Comparison of ENCODE assay signal across 11 cellular contexts in genomic region chr16:10577305-10578202, GRCh38. TPM values are rescaled to one million over a fixed set of nuclear protein-coding genes. Genes with fewer than 3 reads are reported as not detected.
DNase-seq lines count a peak whose midpoint lies in the region; TF ChIP-seq lines count a peak whose summit lies in the region.
"Had no signal": no experiment of that assay in that cellular context is flagged by ENCODE, and none has a peak within 500 bp of the region (broad histone marks: within the 10 kb centered on the region; RNA-seq: fewer than 3 reads in every experiment).

No MANE protein-coding gene starts in this region.

- POLR2A ChIA-PET in HEK293T (lab: Yijun Ruan, JAX): no interaction called here

- H3K36me3 ChIP-seq in esophagus squamous epithelium: peaks cover 0 to 15% (median 0%) of the 10 kb centered on the region in 3 donors

- TF ChIP-seq POLR2A in esophagus squamous epithelium (IDR thresholded peaks at IDR 0.05): no peak

- peaks cover 66% of the 10 kb centered on the region for H3K4me1 Mint-ChIP-seq in nephron

- peaks cover 14% of the 10 kb centered on the region for H3K27me3 Mint-ChIP-seq in nephron (ENCODE audit: low read depth)

- H3K27me3 ChIP-seq in esophagus squamous epithelium: peaks cover 0 to 12% (median 0%) of the 10 kb centered on the region in 4 donors

- H3K27ac ChIP-seq in esophagus squamous epithelium: peak overlapping the region; percentile 97 to 98 (median 97)
- H3K27ac ChIP-seq: HL-60 had no signal

- peaks cover 28 to 70% (median 37%) of the 10 kb centered on the region in 3 donors for H3K4me1 ChIP-seq in esophagus squamous epithelium

- WGBS in esophagus squamous epithelium, 2 donors: 17 to 27% methylated on average over 3 to 10 of the region's 17 CpGs

- peak; percentile 72 for DNase-seq in AG20443 (ENCODE audit: low spot score)
- DNase-seq in NCI-H2171 treated with DMSO at 0.1 percent for 48 hours (lab: John Stamatoyannopoulos, UW): peak; percentile 73
- no peak for DNase-seq in esophagus squamous epithelium (lab: John Stamatoyannopoulos, UW)
- DNase-seq in activated CD4-positive, alpha-beta T cell treated with anti-CD3 and anti-CD28 coated beads for 4 hours: no peak
- DNase-seq in HEK293T (ENCODE audit: extremely low spot score): no peak
- no peak for DNase-seq in amygdala (lab: John Stamatoyannopoulos, UW)
- no peak for DNase-seq in GM20000 (ENCODE audit: low spot score)
- DNase-seq: activated T-cell treated with anti-CD3 and anti-CD28 coated beads, Interleukin-2, amount 50 U/mL, for 72 hours; CD4-positive, CD25-positive, alpha-beta regulatory T cell had no signal

- CTCF ChIA-PET in HEK293T (lab: Yijun Ruan, JAX): no interaction called here

- H3K36me3 Mint-ChIP-seq in nephron (ENCODE audit: low read depth): no peaks in the 10 kb centered on the region
- H3K36me3 Mint-ChIP-seq: CD4-positive, CD25-positive, alpha-beta regulatory T cell had no signal

- no peaks in the 10 kb centered on the region for H3K9me3 Mint-ChIP-seq in nephron
- H3K9me3 Mint-ChIP-seq: activated T-cell treated with anti-CD3 and anti-CD28 coated beads, Interleukin-2, amount 50 U/mL, for 72 hours had no signal

- TF ChIP-seq CTCF in esophagus squamous epithelium (IDR thresholded peaks at IDR 0.05): no peak
- TF ChIP-seq CTCF in nephron (IDR thresholded peaks at IDR 0.05; ENCODE audit: unreplicated experiment in 3 of 3): no peak
- no peak for TF ChIP-seq CTCF in GM20000 (IDR thresholded peaks at IDR 0.05; ENCODE audit: extremely low read depth, missing control alignments)

- H3K4me3 ChIP-seq in esophagus squamous epithelium: peak overlapping the region; percentile 79 to 95 (median 94)

- H3K4me3 Mint-ChIP-seq in nephron: peak overlapping the region; percentile 56 to 95 (median 86)
- H3K4me3 Mint-ChIP-seq: activated T-cell treated with anti-CD3 and anti-CD28 coated beads, Interleukin-2, amount 50 U/mL, for 72 hours; CD4-positive, CD25-positive, alpha-beta regulatory T cell had no signal

- intact Hi-C loops in esophagus squamous epithelium (cut with DNase I): loop anchor here (5.0 kb wide), 1 partner anchor 155 kb away; no protein-coding TSS in a partner anchor

- H3K9me3 ChIP-seq in esophagus squamous epithelium: no peaks in the 10 kb centered on the region

- H3K27ac Mint-ChIP-seq in nephron: peak overlapping the region; percentile 61 to 67 (median 62)
- H3K27ac Mint-ChIP-seq: activated T-cell treated with anti-CD3 and anti-CD28 coated beads, Interleukin-2, amount 50 U/mL, for 72 hours; CD4-positive, CD25-positive, alpha-beta regulatory T cell had no signal

TF ChIP-seq in HEK293T, 16 proteins besides CTCF, POLR2A, EP300 and RAD21:
- TF ChIP-seq NFRKB (IDR thresholded peaks at IDR 0.05) (no peak), PKNOX1 (IDR thresholded peaks at IDR 0.05) (no peak), FOXA1 (IDR thresholded peaks at IDR 0.05) (no peak), ELF4 (IDR thresholded peaks at IDR 0.05) (no peak), SUZ12 (IDR thresholded peaks at IDR 0.05) (no peak)

RNA-seq across cellular contexts. Expression of gene EMP2, which starts 2.8 kb away (rescaled TPM):
- 100 to 1,000 TPM; 108 to 121 (median 109) TPM for total RNA-seq in esophagus squamous epithelium
- total RNA-seq: CD4-positive, CD25-positive, alpha-beta regulatory T cell had no signal

Comparison
In these comparisons a context has a peak if more than half of its experiments do, and no peak if none do; other contexts are left out.
1. DNase-seq: peak in AG20443 (single experiment) and NCI-H2171 treated with DMSO at 0.1 percent for 48 hours (single experiment); none in esophagus squamous epithelium (single experiment), activated CD4-positive, alpha-beta T cell treated with anti-CD3 and anti-CD28 coated beads for 4 hours (0 of 2), HEK293T (single experiment), amygdala (0 of 56) and GM20000 (single experiment).